8 cellular contexts compared by ENCODE assay signal in genomic region chr2:241637233-241638062, GRCh38. TPM values are rescaled to one million over a fixed set of nuclear protein-coding genes. Genes with fewer than 3 reads are reported as not detected.
DNase-seq lines count a peak whose midpoint lies in the region; ATAC-seq and TF ChIP-seq lines count a peak whose summit lies in the region.

ATG4B (plus strand) TSS chr2:241637693; CDS start chr2:241637715, 22 bp downstream.

- H3K27me3 ChIP-seq in DND-41 (ENCODE audit: insufficient read depth, low read length, poor library complexity) (no peaks in the 10 kb centered on the region), KMS-11 (ENCODE audit: insufficient read depth, low read depth) (no peaks in the 10 kb centered on the region), RWPE2 (ENCODE audit: insufficient read depth, poor library complexity, severe bottlenecking) (no peaks in the 10 kb centered on the region)

- ATAC-seq in DND-41 (ENCODE audit: insufficient read depth, low read depth) (peak; percentile 71), GM21723 (IDR thresholded peaks at IDR 0.05; ENCODE audit: unreplicated experiment) (peak; percentile 61), RWPE2 (ENCODE audit: low read depth) (peak; percentile 73)
- peak; percentile 81 to 87 for ATAC-seq in natural killer cell treated with Interleukin-12 subunit alpha and Interleukin-12 subunit beta and Interleukin-15 and Interleukin-18, amount 100 ng/mL, for 72 hours

- H3K4me1 ChIP-seq in DND-41 (ENCODE audit: insufficient read depth, low read length) (peaks cover 44% of the 10 kb centered on the region), KMS-11 (ENCODE audit: low read depth, poor library complexity, severe bottlenecking) (peaks cover 27% of the 10 kb centered on the region), RWPE2 (ENCODE audit: insufficient read depth, poor library complexity, severe bottlenecking) (peaks cover 10% of the 10 kb centered on the region)

- H2AFZ ChIP-seq in DND-41 (ENCODE audit: low read depth, low read length), result peak within 1 kb of the TSS; percentile 95
- peak within 1 kb of the TSS; percentile 83 for H2AFZ ChIP-seq in KMS-11 (ENCODE audit: low read depth)

- H3K9ac ChIP-seq in DND-41 (ENCODE audit: low read depth, low read length), result peak within 1 kb of the TSS; percentile 92
- peak within 1 kb of the TSS; percentile 91 for H3K9ac ChIP-seq in KMS-11

- peak; percentile 78 for DNase-seq in DND-41
- DNase-seq in RWPE2 (ENCODE audit: low spot score), result no peak
- DNase-seq in activated T-helper 9 cell treated with anti-CD3 and anti-CD28 coated beads, Interleukin-2, amount 50 U/mL, for 16 hours (ENCODE audit: low read depth), result peak; percentile 66
- peak; percentile 86 for DNase-seq in fibroblast of pulmonary artery (ENCODE audit: low read depth)
- DNase-seq in natural killer cell treated with Interleukin-12 subunit alpha and Interleukin-12 subunit beta and Interleukin-15 and Interleukin-18, amount 100 ng/mL, for 72 hours (ENCODE audit: low spot score), result peak; percentile 86

- peak within 1 kb of the TSS; percentile 96 for H3K4me3 Mint-ChIP-seq in natural killer cell treated with Interleukin-12 subunit alpha and Interleukin-12 subunit beta and Interleukin-15 and Interleukin-18, amount 100 ng/mL, for 72 hours
- peak within 1 kb of the TSS; percentile 92 for H3K4me3 Mint-ChIP-seq in stimulated activated naive CD8-positive, alpha-beta T cell treated with anti-CD3 and anti-CD28 coated beads, Interleukin-15, Interleukin-2, amounts not matched to agents 100 ng/mL and 50 ng/mL, for 24 hours

- peaks cover 42% of the 10 kb centered on the region for H3K36me3 ChIP-seq in DND-41 (ENCODE audit: insufficient read depth, low read length)
- no peaks in the 10 kb centered on the region; the same call in 1 of the 2 replicates for H3K36me3 ChIP-seq in KMS-11 (ENCODE audit: insufficient read depth)
- peaks cover 31% of the 10 kb centered on the region for H3K36me3 ChIP-seq in RWPE2 (ENCODE audit: low read depth)

- H4K20me1 ChIP-seq in DND-41 (ENCODE audit: insufficient read depth, low read length) (peaks cover 28% of the 10 kb centered on the region), KMS-11 (ENCODE audit: insufficient read depth) (peaks cover 8% of the 10 kb centered on the region; the same call in 1 of the 2 replicates)

- TF ChIP-seq CTCF in DND-41 (IDR thresholded peaks at IDR 0.05; ENCODE audit: borderline replicate concordance, extremely low read depth, low read length, poor library complexity, severe bottlenecking), result no peak
- TF ChIP-seq CTCF in KMS-11 (conservative IDR thresholded peaks at IDR 0.05; ENCODE audit: low read depth, low read length), result no peak
- no peak for TF ChIP-seq CTCF in RWPE2 (IDR thresholded peaks at IDR 0.05; ENCODE audit: poor library complexity, severe bottlenecking)
- TF ChIP-seq CTCF in fibroblast of pulmonary artery (IDR thresholded peaks at IDR 0.05; ENCODE audit: low read length, missing control alignments), result no peak

- no peaks in the 10 kb centered on the region for H3K27me3 Mint-ChIP-seq in natural killer cell treated with Interleukin-12 subunit alpha and Interleukin-12 subunit beta and Interleukin-15 and Interleukin-18, amount 100 ng/mL, for 72 hours
- no peaks in the 10 kb centered on the region for H3K27me3 Mint-ChIP-seq in stimulated activated naive CD8-positive, alpha-beta T cell treated with anti-CD3 and anti-CD28 coated beads, Interleukin-15, Interleukin-2, amounts not matched to agents 100 ng/mL and 50 ng/mL, for 24 hours

- H3K9me3 ChIP-seq in DND-41 (ENCODE audit: insufficient read depth, low read length, severe bottlenecking) (peaks cover 13% of the 10 kb centered on the region), RWPE2 (ENCODE audit: severe bottlenecking) (no peaks in the 10 kb centered on the region)

- H3K27ac ChIP-seq in DND-41 (ENCODE audit: low read length) (peak within 1 kb of the TSS; percentile 100), KMS-11 (peak within 1 kb of the TSS; percentile 79), RWPE2 (ENCODE audit: poor library complexity, severe bottlenecking) (peak within 1 kb of the TSS; percentile 85)

- H3K9me3 Mint-ChIP-seq in natural killer cell treated with Interleukin-12 subunit alpha and Interleukin-12 subunit beta and Interleukin-15 and Interleukin-18, amount 100 ng/mL, for 72 hours, result no peaks in the 10 kb centered on the region
- no peaks in the 10 kb centered on the region for H3K9me3 Mint-ChIP-seq in stimulated activated naive CD8-positive, alpha-beta T cell treated with anti-CD3 and anti-CD28 coated beads, Interleukin-15, Interleukin-2, amounts not matched to agents 100 ng/mL and 50 ng/mL, for 24 hours

- peak within 1 kb of the TSS; percentile 76 to 91 for H3K27ac Mint-ChIP-seq in natural killer cell treated with Interleukin-12 subunit alpha and Interleukin-12 subunit beta and Interleukin-15 and Interleukin-18, amount 100 ng/mL, for 72 hours
- peak within 1 kb of the TSS; percentile 91 for H3K27ac Mint-ChIP-seq in stimulated activated naive CD8-positive, alpha-beta T cell treated with anti-CD3 and anti-CD28 coated beads, Interleukin-15, Interleukin-2, amounts not matched to agents 100 ng/mL and 50 ng/mL, for 24 hours

- H3K36me3 Mint-ChIP-seq in natural killer cell treated with Interleukin-12 subunit alpha and Interleukin-12 subunit beta and Interleukin-15 and Interleukin-18, amount 100 ng/mL, for 72 hours, result peaks cover 6% of the 10 kb centered on the region
- H3K36me3 Mint-ChIP-seq in stimulated activated naive CD8-positive, alpha-beta T cell treated with anti-CD3 and anti-CD28 coated beads, Interleukin-15, Interleukin-2, amounts not matched to agents 100 ng/mL and 50 ng/mL, for 24 hours (ENCODE audit: low read depth), result peaks cover 43% of the 10 kb centered on the region

- peaks cover 41 to 48% of the 10 kb centered on the region in 2 donors for H3K4me1 Mint-ChIP-seq in natural killer cell treated with Interleukin-12 subunit alpha and Interleukin-12 subunit beta and Interleukin-15 and Interleukin-18, amount 100 ng/mL, for 72 hours (ENCODE audit: low read depth in 2 of 2)
- H3K4me1 Mint-ChIP-seq in stimulated activated naive CD8-positive, alpha-beta T cell treated with anti-CD3 and anti-CD28 coated beads, Interleukin-15, Interleukin-2, amounts not matched to agents 100 ng/mL and 50 ng/mL, for 24 hours (ENCODE audit: low read depth), result peaks cover 57% of the 10 kb centered on the region

- peaks cover 90% of the 10 kb centered on the region for H3K79me2 ChIP-seq in DND-41 (ENCODE audit: insufficient read depth, low read length)
- H3K79me2 ChIP-seq in KMS-11 (ENCODE audit: insufficient read depth, low read depth), result peaks cover 70% of the 10 kb centered on the region

- H3K4me3 ChIP-seq in DND-41 (ENCODE audit: low read depth in 1 of 2, low read length in 2 of 2) (peak within 1 kb of the TSS; percentile 78 to 97), KMS-11 (IDR thresholded peaks at IDR 0.05; ENCODE audit: insufficient read depth, low read depth, low read length) (peak within 1 kb of the TSS; percentile 58), RWPE2 (ENCODE audit: severe bottlenecking) (peak within 1 kb of the TSS; percentile 96), fibroblast of pulmonary artery (replicated peaks; ENCODE audit: low read depth, low read length) (peak within 1 kb of the TSS; percentile 85)

- H3K4me2 ChIP-seq in DND-41 (ENCODE audit: insufficient read depth, low read length) (peak within 1 kb of the TSS; percentile 81), KMS-11 (peak within 1 kb of the TSS; percentile 78)

RNA-seq across cellular contexts. Expression of gene ATG4B, which starts in this region (rescaled TPM):
- total RNA-seq in natural killer cell treated with Interleukin-12 subunit alpha and Interleukin-12 subunit beta and Interleukin-15 and Interleukin-18, amount 100 ng/mL, for 72 hours, result 100 to 1,000 TPM in 1 of 2 donors, 10 to 100 TPM in 1; 96.2 to 127 TPM
